Comparison of ENCODE assay signal across 13 cellular contexts in genomic region chr1:12052997-12053686, GRCh38. TPM values are rescaled to one million over a fixed set of nuclear protein-coding genes. Genes with fewer than 3 reads are reported as not detected.
DNase-seq lines count a peak whose midpoint lies in the region; ATAC-seq, FAIRE-seq and TF ChIP-seq lines count a peak whose summit lies in the region.
"Had no signal": no experiment of that assay in that cellular context is flagged by ENCODE, and none has a peak within 500 bp of the region (broad histone marks: within the 10 kb centered on the region; RNA-seq: fewer than 3 reads in every experiment).

No MANE protein-coding gene starts in this region.

- CTCF ChIA-PET in GM12878 (lab: Yijun Ruan, JAX): interaction anchor here (2.6 to 3.0 kb wide), 3 partner anchors 14 to 26 kb away, joined by 9 to 31 read pairs (median 22); no protein-coding TSS in a partner anchor
- CTCF ChIA-PET in HEK293T (lab: Yijun Ruan, JAX): no interaction called here

- ATAC-seq in GM12878 (peak; percentile 9), HG02610 (IDR thresholded peaks at IDR 0.05; ENCODE audit: unreplicated experiment) (no peak), GM18907 (IDR thresholded peaks at IDR 0.05; ENCODE audit: unreplicated experiment) (no peak), GM18909 (IDR thresholded peaks at IDR 0.05; ENCODE audit: poor library complexity, unreplicated experiment) (no peak)

- no peaks in the 10 kb centered on the region for H3K27me3 ChIP-seq in GM12878 (replicated peaks in 1 of 2; ENCODE audit: control insufficient read depth in 2 of 2, insufficient read depth in 2 of 2, low read length in 1 of 2)

- TF ChIP-seq POLR2A in GM12878 (IDR thresholded peaks at IDR 0.05; ENCODE audit: low read depth, low read length): no peak

- POLR2A ChIA-PET in GM12878 (lab: Charles Lee): interaction anchor here (1.3 to 11.1 kb wide), 5 partner anchors 13 to 109 kb away, joined by 4 to 154 read pairs (median 57); partner anchors contain the start of gene TNFRSF8
- POLR2A ChIA-PET in HEK293T (lab: Yijun Ruan, JAX): no interaction called here

- intact Hi-C loops in GM12878 (cut with micrococcal nuclease; ENCODE audit: unreplicated experiment): loop anchor here (1.0 to 5.0 kb wide), 4 partner anchors 7 to 144 kb away; no protein-coding TSS in a partner anchor

- peaks cover 2% of the 10 kb centered on the region; the same call in 2 of the 3 replicates for H3K9me3 ChIP-seq in GM12878 (replicated peaks; ENCODE audit: control insufficient read depth, insufficient read depth, low read length)

- FAIRE-seq in GM12878 (lab: Jason Lieb, UNC): no peak

- H3K36me3 ChIP-seq in GM12878 (ENCODE audit: control insufficient read depth in 2 of 2, insufficient read depth in 2 of 2, low read length in 1 of 2): no peaks in the 10 kb centered on the region

- H3K4me3 ChIP-seq in GM12878: peak overlapping the region; percentile 45; the same call in 1 of the 2 replicates

- no peaks in the 10 kb centered on the region for H4K20me1 ChIP-seq in GM12878 (ENCODE audit: control insufficient read depth, insufficient read depth)

- in situ Hi-C loops in GM13977 (cut with MboI; ENCODE audit: low pct_unique_long_range_greater_than_20kb, low sequenced_read_pairs, unreplicated experiment): no loop called here
- in situ Hi-C loops in GM12878 (cut with MboI): loop anchor here (25.0 kb wide), 1 partner anchor 1659 kb away; the partner anchor contains the start of gene PRDM2

- peaks cover 95% of the 10 kb centered on the region for H3K4me1 ChIP-seq in GM12878 (ENCODE audit: control insufficient read depth, insufficient read depth, low read length)

- no TSS peak for BruUV-seq in GM12878 (replicated peaks; lab: Mats Ljungman, UMichigan)

- RAD21 ChIA-PET in GM12878 (lab: Charles Lee; ENCODE audit: unreplicated experiment): interaction anchor here (1.6 to 9.9 kb wide), 7 partner anchors 8 to 34 kb away, joined by 6 to 167 read pairs (median 24); partner anchors contain the start of genes MIIP and TNFRSF8

- 38% methylated on average over 14 of the region's 14 CpGs for WGBS in GM12878 (ENCODE audit: insufficient coverage, insufficient replicate concordance, low lambda C conversion rate, missing lambda C conversion rate)

- SMC1A ChIA-PET in GM12878 (lab: Charles Lee; ENCODE audit: uncharacterized antibody, unreplicated experiment): interaction anchor here (2.0 to 14.3 kb wide), 2 partner anchors 15 to 26 kb away, joined by 38 to 209 read pairs; partner anchors contain the start of gene TNFRSF8

- H3K27ac ChIP-seq in GM12878 (ENCODE audit: control insufficient read depth, insufficient read depth): peak overlapping the region; percentile 100

- H2AFZ ChIP-seq in GM12878 (ENCODE audit: control insufficient read depth, low read depth, low read length): no peak overlapping the region

- TF ChIP-seq CTCF in GM13977 (IDR thresholded peaks at IDR 0.05; ENCODE audit: extremely low read depth, insufficient read depth, missing control alignments): peak; percentile 27
- TF ChIP-seq CTCF in GM12878 (IDR thresholded peaks at IDR 0.05 in 2 of 3, conservative IDR thresholded peaks at IDR 0.05 in 1 of 3; ENCODE audit: control insufficient read depth in 2 of 3, extremely low read depth in 1 of 3, insufficient read depth in 1 of 3, low read depth in 3 of 3, low read length in 3 of 3): peak; percentile 11 to 29 (median 22); a peak in 2 of 6 replicates

- DNase-seq in AG08396 (ENCODE audit: low spot score) (peak; percentile 36), GM13977 (ENCODE audit: low spot score) (no peak), GM12878 (ENCODE audit: low read depth, low spot score) (no peak), midbrain (lab: John Stamatoyannopoulos, UW) (peak; percentile 14), HEK293T (ENCODE audit: extremely low spot score) (no peak)
- DNase-seq: activated CD4-positive, alpha-beta T cell treated with anti-CD3 and anti-CD28 coated beads for 1 hour; activated naive CD8-positive, alpha-beta T cell treated with anti-CD3 and anti-CD28 coated beads, Interleukin-2, amount 10 ng/mL, durations not matched to agents 7 days and 5 days; HFFc6; NCI-H1436 had no signal

- H3K9ac ChIP-seq in GM12878 (ENCODE audit: control insufficient read depth, insufficient read depth, low read length): peak overlapping the region; percentile 79

- peak; percentile 54; the same call in 1 of the 2 replicates for TF ChIP-seq RAD21 in GM12878 (IDR thresholded peaks at IDR 0.05; ENCODE audit: insufficient read depth, low read depth, low read length)

- no peak for TF ChIP-seq EP300 in GM12878 (IDR thresholded peaks at IDR 0.05; ENCODE audit: borderline replicate concordance in 1 of 2, control insufficient read depth in 1 of 2, low read depth in 2 of 2, low read length in 2 of 2)

- H3K4me2 ChIP-seq in GM12878 (ENCODE audit: control insufficient read depth, insufficient read depth): peak overlapping the region; percentile 90; the same call in 1 of the 2 replicates

- peaks cover 14% of the 10 kb centered on the region for H3K79me2 ChIP-seq in GM12878 (ENCODE audit: control insufficient read depth, insufficient read depth, low read length)

TF ChIP-seq in GM12878, 131 proteins besides CTCF, POLR2A, EP300 and RAD21 (continues in another document):
- TF ChIP-seq ZBTB33 (IDR thresholded peaks at IDR 0.05): 0 out of 2 replicates have a peak, but pooled peaks have one; percentile 55

TF ChIP-seq in HEK293T, 16 proteins besides CTCF, POLR2A, EP300 and RAD21:
- TF ChIP-seq FOXM1 (IDR thresholded peaks at IDR 0.05; ENCODE audit: borderline replicate concordance): no peak
- no peak for TF ChIP-seq ARNT (IDR thresholded peaks at IDR 0.05)
- TF ChIP-seq SUZ12 (IDR thresholded peaks at IDR 0.05): no peak
- TF ChIP-seq FOXA1 (IDR thresholded peaks at IDR 0.05): no peak
- no peak for TF ChIP-seq PKNOX1 (IDR thresholded peaks at IDR 0.05)
- no peak for TF ChIP-seq ELF4 (IDR thresholded peaks at IDR 0.05)
- no peak for TF ChIP-seq CTBP1 (IDR thresholded peaks at IDR 0.05; ENCODE audit: borderline replicate concordance)
- TF ChIP-seq ZNF384 (IDR thresholded peaks at IDR 0.05): no peak
- no peak for TF ChIP-seq SP1 (IDR thresholded peaks at IDR 0.05)
- no peak for TF ChIP-seq HDGF (IDR thresholded peaks at IDR 0.05; ENCODE audit: borderline replicate concordance)
- TF ChIP-seq BHLHE40 (IDR thresholded peaks at IDR 0.05; ENCODE audit: borderline replicate concordance): no peak
- no peak for TF ChIP-seq TARDBP (IDR thresholded peaks at IDR 0.05)
- no peak for TF ChIP-seq FOXK2 (IDR thresholded peaks at IDR 0.05)
- no peak for TF ChIP-seq NFRKB (IDR thresholded peaks at IDR 0.05)

RNA-seq across cellular contexts. Expression of gene TNFRSF8, which starts 10.0 kb away (rescaled TPM):
- total RNA-seq in GM12878 (2013; cell fraction: nucleolus; rRNA removed): 152 and 169 TPM in 2 replicates
- 59.6 and 71.1 TPM in 2 replicates for total RNA-seq in GM12878 (2014; rRNA removed)
- total RNA-seq in GM12878 (2014; rRNA removed; fragmentation: Illumina TruSeq; extraction: Trizol): 32.8 and 40.6 TPM in 2 replicates
- total RNA-seq in GM12878 (2021): 114 and 115 TPM in 2 replicates
- 15.7 TPM for polyA plus RNA-seq in GM12878 (2011; ENCODE audit: low read depth)
- polyA plus RNA-seq in GM12878 (2011; rRNA removed): 18.2 and 40.5 TPM in 2 replicates
- polyA plus RNA-seq in GM12878 (2011; cell fraction: cytosol; rRNA removed): 58.2 and 63.2 TPM in 2 replicates
- 60.0 and 69.8 TPM in 2 replicates for polyA plus RNA-seq in GM12878 (2011; cell fraction: nucleus; rRNA removed)
- polyA plus RNA-seq in GM12878 (2012): 37.2 and 56.8 TPM in 2 replicates
- 12.4 and 49.6 TPM in 2 replicates for polyA plus RNA-seq in GM12878 (2014; fragmentation: Illumina TruSeq; extraction: Trizol)
- 10 to 100 TPM in 1 of 2 experiments, 1 to 10 TPM in 1; 9.8 to 32.0 TPM for polyA plus RNA-seq in GM12878 (2014; fragmentation: Nextera tagmentation; extraction: Ambion mirVana)
- polyA plus RNA-seq in GM12878 (2014; rRNA removed): 68.0 and 85.0 TPM in 2 replicates
- 10 to 100 TPM; 69.7 to 71.9 TPM for polyA plus RNA-seq in GM12878 (2016; fragmentation: Nextera tagmentation; extraction: Ambion mirVana)
- 33.1 and 63.8 TPM in 2 replicates for polyA minus RNA-seq in GM12878 (2011; rRNA and poly(A)+ RNA removed)
- 32.3 and 32.7 TPM in 2 replicates for polyA minus RNA-seq in GM12878 (2011; cell fraction: cytosol; rRNA and poly(A)+ RNA removed)
- 25.4 and 41.4 TPM in 2 replicates for polyA minus RNA-seq in GM12878 (2011; cell fraction: nucleus; rRNA and poly(A)+ RNA removed)
- total RNA-seq: RPMI7951 had no signal

RNA-seq across cellular contexts. Expression of gene MIIP, which starts 33.8 kb away (rescaled TPM):
- total RNA-seq in GM12878 (2013; cell fraction: nucleolus; rRNA removed): 69.0 and 77.4 TPM in 2 replicates
- 68.8 and 71.3 TPM in 2 replicates for total RNA-seq in GM12878 (2014; rRNA removed)
- total RNA-seq in GM12878 (2014; rRNA removed; fragmentation: Illumina TruSeq; extraction: Trizol): 16.6 and 17.1 TPM in 2 replicates
- 56.2 and 57.2 TPM in 2 replicates for total RNA-seq in GM12878 (2021)
- polyA plus RNA-seq in GM12878 (2011; ENCODE audit: low read depth): 12.2 TPM
- 8.8 and 21.5 TPM in 2 replicates for polyA plus RNA-seq in GM12878 (2011; rRNA removed)
- polyA plus RNA-seq in GM12878 (2011; cell fraction: cytosol; rRNA removed): 30.0 and 54.7 TPM in 2 replicates
- 275 and 289 TPM in 2 replicates for polyA plus RNA-seq in GM12878 (2011; cell fraction: nucleus; rRNA removed)
- 37.9 and 40.1 TPM in 2 replicates for polyA plus RNA-seq in GM12878 (2012)
- 5.4 and 11.6 TPM in 2 replicates for polyA plus RNA-seq in GM12878 (2014; fragmentation: Illumina TruSeq; extraction: Trizol)
- 1 to 10 TPM in 1 of 2 experiments, under 1 TPM in 1; 0.84 to 5.1 TPM for polyA plus RNA-seq in GM12878 (2014; fragmentation: Nextera tagmentation; extraction: Ambion mirVana)
- polyA plus RNA-seq in GM12878 (2014; rRNA removed): 65.2 and 70.6 TPM in 2 replicates
- 10 to 100 TPM; 82.3 to 95.7 TPM for polyA plus RNA-seq in GM12878 (2016; fragmentation: Nextera tagmentation; extraction: Ambion mirVana)
- polyA minus RNA-seq in GM12878 (2011; rRNA and poly(A)+ RNA removed): 13.8 and 33.1 TPM in 2 replicates
- polyA minus RNA-seq in GM12878 (2011; cell fraction: cytosol; rRNA and poly(A)+ RNA removed): 16.1 and 21.0 TPM in 2 replicates
- 22.2 and 38.7 TPM in 2 replicates for polyA minus RNA-seq in GM12878 (2011; cell fraction: nucleus; rRNA and poly(A)+ RNA removed)

Comparison
In these comparisons a context has a peak if more than half of its experiments do, and no peak if none do; other contexts are left out.
1. DNase-seq: peak in AG08396 (single experiment) and midbrain (single experiment); none in GM13977 (single experiment), GM12878 (single experiment) and HEK293T (single experiment).